ENCODE assay signal across 1 cellular context in the genomic region with DNA sequence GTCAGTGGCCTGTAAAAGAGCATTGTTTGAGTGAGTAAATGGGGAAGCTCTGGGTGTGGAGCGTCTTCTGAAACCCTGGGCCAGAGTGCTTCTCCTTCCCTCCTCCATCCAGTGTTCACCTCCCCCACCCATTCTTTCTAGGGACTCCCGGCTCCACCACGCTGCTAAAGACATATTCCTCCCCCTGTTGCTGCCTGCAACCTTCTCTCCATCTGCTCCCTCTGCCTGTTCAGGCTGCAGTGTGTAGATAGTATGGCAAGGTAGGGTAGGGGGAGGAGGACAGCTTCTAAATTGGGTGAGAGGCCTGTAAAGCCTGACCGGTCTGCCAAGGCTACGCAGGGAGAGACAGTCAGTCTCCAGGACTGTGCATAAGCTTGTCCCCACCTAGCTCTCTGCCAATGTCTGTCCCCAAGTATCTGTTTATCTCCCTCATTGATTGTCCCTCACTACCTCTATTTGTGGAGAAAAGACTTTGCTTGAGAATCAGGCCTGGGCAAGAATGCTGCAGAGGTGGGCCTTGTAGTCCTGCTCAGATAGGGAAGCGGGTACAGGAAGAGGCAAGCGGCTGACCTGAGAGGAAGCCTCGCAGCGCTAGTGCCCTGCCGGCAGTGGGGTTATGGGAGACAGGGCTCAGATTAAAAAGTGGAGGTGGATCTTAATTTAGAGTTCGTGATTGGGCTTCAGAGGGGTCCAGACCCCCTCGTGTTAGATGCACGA.
TF ChIP-seq lines count a peak whose summit lies in the region.

No MANE protein-coding gene starts in this region.

TF ChIP-seq in H1, 55 proteins besides CTCF, POLR2A, EP300 and RAD21:
- TF ChIP-seq ATF2 (IDR thresholded peaks at IDR 0.05; ENCODE audit: low read length) (no peak), SIN3A (conservative IDR thresholded peaks at IDR 0.05 in 1 of 2, IDR thresholded peaks at IDR 0.05 in 1 of 2; ENCODE audit: low read depth in 1 of 2, low read length in 2 of 2) (no peak), CTBP2 (IDR thresholded peaks at IDR 0.05; ENCODE audit: borderline replicate concordance, insufficient read depth, insufficient read length, low read length) (no peak), EGR1 (IDR thresholded peaks at IDR 0.05; ENCODE audit: borderline replicate concordance, low read depth, low read length) (no peak), SUZ12 (IDR thresholded peaks at IDR 0.05; ENCODE audit: low read length) (peak; percentile 41; the same call in 1 of the 2 replicates), RXRA (IDR thresholded peaks at IDR 0.05; ENCODE audit: insufficient read depth, low read depth, low read length) (no peak), POU5F1 (IDR thresholded peaks at IDR 0.05; ENCODE audit: low read depth, low read length) (no peak), TBP (IDR thresholded peaks at IDR 0.05; ENCODE audit: low read depth, low read length) (no peak), RNF2 (IDR thresholded peaks at IDR 0.05; ENCODE audit: borderline replicate concordance, low read depth, low read length, missing control alignments, poor library complexity, severe bottlenecking) (no peak), JUN (IDR thresholded peaks at IDR 0.05; ENCODE audit: low read depth, low read length) (no peak), SP1 (IDR thresholded peaks at IDR 0.05; ENCODE audit: low read depth, low read length) (peak; percentile 34; the same call in 1 of the 2 replicates), GTF2F1 (IDR thresholded peaks at IDR 0.05; ENCODE audit: borderline replicate concordance, low read depth, low read length) (no peak)
- TF ChIP-seq, protein P1, sequence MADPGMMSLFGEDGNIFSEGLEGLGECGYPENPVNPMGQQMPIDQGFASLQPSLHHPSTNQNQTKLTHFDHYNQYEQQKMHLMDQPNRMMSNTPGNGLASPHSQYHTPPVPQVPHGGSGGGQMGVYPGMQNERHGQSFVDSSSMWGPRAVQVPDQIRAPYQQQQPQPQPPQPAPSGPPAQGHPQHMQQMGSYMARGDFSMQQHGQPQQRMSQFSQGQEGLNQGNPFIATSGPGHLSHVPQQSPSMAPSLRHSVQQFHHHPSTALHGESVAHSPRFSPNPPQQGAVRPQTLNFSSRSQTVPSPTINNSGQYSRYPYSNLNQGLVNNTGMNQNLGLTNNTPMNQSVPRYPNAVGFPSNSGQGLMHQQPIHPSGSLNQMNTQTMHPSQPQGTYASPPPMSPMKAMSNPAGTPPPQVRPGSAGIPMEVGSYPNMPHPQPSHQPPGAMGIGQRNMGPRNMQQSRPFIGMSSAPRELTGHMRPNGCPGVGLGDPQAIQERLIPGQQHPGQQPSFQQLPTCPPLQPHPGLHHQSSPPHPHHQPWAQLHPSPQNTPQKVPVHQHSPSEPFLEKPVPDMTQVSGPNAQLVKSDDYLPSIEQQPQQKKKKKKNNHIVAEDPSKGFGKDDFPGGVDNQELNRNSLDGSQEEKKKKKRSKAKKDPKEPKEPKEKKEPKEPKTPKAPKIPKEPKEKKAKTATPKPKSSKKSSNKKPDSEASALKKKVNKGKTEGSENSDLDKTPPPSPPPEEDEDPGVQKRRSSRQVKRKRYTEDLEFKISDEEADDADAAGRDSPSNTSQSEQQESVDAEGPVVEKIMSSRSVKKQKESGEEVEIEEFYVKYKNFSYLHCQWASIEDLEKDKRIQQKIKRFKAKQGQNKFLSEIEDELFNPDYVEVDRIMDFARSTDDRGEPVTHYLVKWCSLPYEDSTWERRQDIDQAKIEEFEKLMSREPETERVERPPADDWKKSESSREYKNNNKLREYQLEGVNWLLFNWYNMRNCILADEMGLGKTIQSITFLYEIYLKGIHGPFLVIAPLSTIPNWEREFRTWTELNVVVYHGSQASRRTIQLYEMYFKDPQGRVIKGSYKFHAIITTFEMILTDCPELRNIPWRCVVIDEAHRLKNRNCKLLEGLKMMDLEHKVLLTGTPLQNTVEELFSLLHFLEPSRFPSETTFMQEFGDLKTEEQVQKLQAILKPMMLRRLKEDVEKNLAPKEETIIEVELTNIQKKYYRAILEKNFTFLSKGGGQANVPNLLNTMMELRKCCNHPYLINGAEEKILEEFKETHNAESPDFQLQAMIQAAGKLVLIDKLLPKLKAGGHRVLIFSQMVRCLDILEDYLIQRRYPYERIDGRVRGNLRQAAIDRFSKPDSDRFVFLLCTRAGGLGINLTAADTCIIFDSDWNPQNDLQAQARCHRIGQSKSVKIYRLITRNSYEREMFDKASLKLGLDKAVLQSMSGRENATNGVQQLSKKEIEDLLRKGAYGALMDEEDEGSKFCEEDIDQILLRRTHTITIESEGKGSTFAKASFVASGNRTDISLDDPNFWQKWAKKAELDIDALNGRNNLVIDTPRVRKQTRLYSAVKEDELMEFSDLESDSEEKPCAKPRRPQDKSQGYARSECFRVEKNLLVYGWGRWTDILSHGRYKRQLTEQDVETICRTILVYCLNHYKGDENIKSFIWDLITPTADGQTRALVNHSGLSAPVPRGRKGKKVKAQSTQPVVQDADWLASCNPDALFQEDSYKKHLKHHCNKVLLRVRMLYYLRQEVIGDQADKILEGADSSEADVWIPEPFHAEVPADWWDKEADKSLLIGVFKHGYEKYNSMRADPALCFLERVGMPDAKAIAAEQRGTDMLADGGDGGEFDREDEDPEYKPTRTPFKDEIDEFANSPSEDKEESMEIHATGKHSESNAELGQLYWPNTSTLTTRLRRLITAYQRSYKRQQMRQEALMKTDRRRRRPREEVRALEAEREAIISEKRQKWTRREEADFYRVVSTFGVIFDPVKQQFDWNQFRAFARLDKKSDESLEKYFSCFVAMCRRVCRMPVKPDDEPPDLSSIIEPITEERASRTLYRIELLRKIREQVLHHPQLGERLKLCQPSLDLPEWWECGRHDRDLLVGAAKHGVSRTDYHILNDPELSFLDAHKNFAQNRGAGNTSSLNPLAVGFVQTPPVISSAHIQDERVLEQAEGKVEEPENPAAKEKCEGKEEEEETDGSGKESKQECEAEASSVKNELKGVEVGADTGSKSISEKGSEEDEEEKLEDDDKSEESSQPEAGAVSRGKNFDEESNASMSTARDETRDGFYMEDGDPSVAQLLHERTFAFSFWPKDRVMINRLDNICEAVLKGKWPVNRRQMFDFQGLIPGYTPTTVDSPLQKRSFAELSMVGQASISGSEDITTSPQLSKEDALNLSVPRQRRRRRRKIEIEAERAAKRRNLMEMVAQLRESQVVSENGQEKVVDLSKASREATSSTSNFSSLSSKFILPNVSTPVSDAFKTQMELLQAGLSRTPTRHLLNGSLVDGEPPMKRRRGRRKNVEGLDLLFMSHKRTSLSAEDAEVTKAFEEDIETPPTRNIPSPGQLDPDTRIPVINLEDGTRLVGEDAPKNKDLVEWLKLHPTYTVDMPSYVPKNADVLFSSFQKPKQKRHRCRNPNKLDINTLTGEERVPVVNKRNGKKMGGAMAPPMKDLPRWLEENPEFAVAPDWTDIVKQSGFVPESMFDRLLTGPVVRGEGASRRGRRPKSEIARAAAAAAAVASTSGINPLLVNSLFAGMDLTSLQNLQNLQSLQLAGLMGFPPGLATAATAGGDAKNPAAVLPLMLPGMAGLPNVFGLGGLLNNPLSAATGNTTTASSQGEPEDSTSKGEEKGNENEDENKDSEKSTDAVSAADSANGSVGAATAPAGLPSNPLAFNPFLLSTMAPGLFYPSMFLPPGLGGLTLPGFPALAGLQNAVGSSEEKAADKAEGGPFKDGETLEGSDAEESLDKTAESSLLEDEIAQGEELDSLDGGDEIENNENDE (IDR thresholded peaks at IDR 0.05; ENCODE audit: insufficient replicate concordance, low read length), result no peak
